In genomic region chr2:233089851-233090250, GRCh38 we compare ENCODE assay signal across 18 cellular contexts. TPM values are rescaled to one million over a fixed set of nuclear protein-coding genes. Genes with fewer than 3 reads are reported as not detected.
"Had no signal": no experiment of that assay in that cellular context is flagged by ENCODE, and none has a peak within 500 bp of the region (broad histone marks: within the 10 kb centered on the region; RNA-seq: fewer than 3 reads in every experiment).

No MANE protein-coding gene starts in this region.

- H3K4me3 ChIP-seq: esophagus muscularis mucosa, hepatocyte, tibial nerve, vagina had no signal

- ATAC-seq: left ventricle myocardium superior; stimulated activated memory B cell treated with anti-CD40 and anti-IgM and Interleukin-4, amounts not matched to agents 10 μg/mL and 1 μg/mL and 100 μg/mL, for 72 hours had no signal

- H2AFZ ChIP-seq: hepatocyte had no signal

- DNase-seq: activated CD4-positive, alpha-beta memory T cell treated with anti-CD3 and anti-CD28 coated beads, Interleukin-2, amount 10 ng/mL, durations not matched to agents 7 days and 5 days; activated CD4-positive, alpha-beta T cell treated with anti-CD3 and anti-CD28 coated beads for 4 hours; activated CD8-positive, alpha-beta memory T cell treated with anti-CD3 and anti-CD28 coated beads, Interleukin-2, amount 50 U/mL, for 4 hours; activated naive CD4-positive, alpha-beta T cell treated with anti-CD3 and anti-CD28 coated beads, Interleukin-2, amount 10 ng/mL, durations not matched to agents 7 days and 5 days; left ventricle myocardium superior; mesenchymal stem cell had no signal

- H3K79me2 ChIP-seq: hepatocyte had no signal

- H3K36me3 ChIP-seq: esophagus muscularis mucosa, tibial nerve, vagina had no signal

- H3K9me3 Mint-ChIP-seq: activated CD4-positive, alpha-beta memory T cell treated with anti-CD3 and anti-CD28 coated beads, Interleukin-2, amount 10 ng/mL, durations not matched to agents 7 days and 5 days; activated naive CD4-positive, alpha-beta T cell treated with anti-CD3 and anti-CD28 coated beads, Interleukin-2, amount 10 ng/mL, durations not matched to agents 7 days and 5 days; stimulated activated memory B cell treated with anti-CD40 and anti-IgM and Interleukin-4, amounts not matched to agents 10 μg/mL and 1 μg/mL and 100 μg/mL, for 72 hours; T-helper 1 cell treated with Interleukin-12 subunit alpha and Interleukin-12 subunit beta and Interleukin-4 antibody, amounts not matched to agents 30 μg/mL and 1 μg/mL, for 36 hours had no signal

- H3K4me2 ChIP-seq: hepatocyte had no signal

- H3K27ac ChIP-seq: esophagus muscularis mucosa, hepatocyte, vagina had no signal

- H3K27ac Mint-ChIP-seq: activated CD4-positive, alpha-beta memory T cell treated with anti-CD3 and anti-CD28 coated beads, Interleukin-2, amount 10 ng/mL, durations not matched to agents 7 days and 5 days; activated naive CD4-positive, alpha-beta T cell treated with anti-CD3 and anti-CD28 coated beads, Interleukin-2, amount 10 ng/mL, durations not matched to agents 7 days and 5 days; stimulated activated memory B cell treated with anti-CD40 and anti-IgM and Interleukin-4, amounts not matched to agents 10 μg/mL and 1 μg/mL and 100 μg/mL, for 72 hours; T-helper 1 cell treated with Interleukin-12 subunit alpha and Interleukin-12 subunit beta and Interleukin-4 antibody, amounts not matched to agents 30 μg/mL and 1 μg/mL, for 36 hours had no signal

- H3K27me3 Mint-ChIP-seq: activated CD4-positive, alpha-beta memory T cell treated with anti-CD3 and anti-CD28 coated beads, Interleukin-2, amount 10 ng/mL, durations not matched to agents 7 days and 5 days; activated naive CD4-positive, alpha-beta T cell treated with anti-CD3 and anti-CD28 coated beads, Interleukin-2, amount 10 ng/mL, durations not matched to agents 7 days and 5 days; stimulated activated memory B cell treated with anti-CD40 and anti-IgM and Interleukin-4, amounts not matched to agents 10 μg/mL and 1 μg/mL and 100 μg/mL, for 72 hours had no signal

- H3K27me3 ChIP-seq: hepatocyte, tibial nerve, vagina had no signal

- H3K9me3 ChIP-seq: esophagus muscularis mucosa, tibial nerve, vagina had no signal

- H3K4me3 Mint-ChIP-seq: activated CD4-positive, alpha-beta memory T cell treated with anti-CD3 and anti-CD28 coated beads, Interleukin-2, amount 10 ng/mL, durations not matched to agents 7 days and 5 days; activated naive CD4-positive, alpha-beta T cell treated with anti-CD3 and anti-CD28 coated beads, Interleukin-2, amount 10 ng/mL, durations not matched to agents 7 days and 5 days; stimulated activated memory B cell treated with anti-CD40 and anti-IgM and Interleukin-4, amounts not matched to agents 10 μg/mL and 1 μg/mL and 100 μg/mL, for 72 hours; T-helper 1 cell treated with Interleukin-12 subunit alpha and Interleukin-12 subunit beta and Interleukin-4 antibody, amounts not matched to agents 30 μg/mL and 1 μg/mL, for 36 hours had no signal

RNA-seq across cellular contexts. Expression of gene INPP5D, which starts 29.7 kb away (rescaled TPM):
- polyA plus RNA-seq: neural cell had no signal

RNA-seq across cellular contexts. Expression of gene NEU2, which starts 57.4 kb away (rescaled TPM):
- total RNA-seq: activated CD4-positive, alpha-beta memory T cell treated with anti-CD3 and anti-CD28 coated beads, Interleukin-2, amount 10 ng/mL, durations not matched to agents 7 days and 5 days; astrocyte; esophagus muscularis mucosa; hepatocyte; kidney epithelial cell; left ventricle myocardium superior; osteocyte; subcutaneous adipose tissue; tibial nerve; vagina had no signal
- polyA plus RNA-seq: adipose tissue, hepatocyte, neural cell had no signal
